8 cellular contexts compared by ENCODE assay signal in the genomic region with DNA sequence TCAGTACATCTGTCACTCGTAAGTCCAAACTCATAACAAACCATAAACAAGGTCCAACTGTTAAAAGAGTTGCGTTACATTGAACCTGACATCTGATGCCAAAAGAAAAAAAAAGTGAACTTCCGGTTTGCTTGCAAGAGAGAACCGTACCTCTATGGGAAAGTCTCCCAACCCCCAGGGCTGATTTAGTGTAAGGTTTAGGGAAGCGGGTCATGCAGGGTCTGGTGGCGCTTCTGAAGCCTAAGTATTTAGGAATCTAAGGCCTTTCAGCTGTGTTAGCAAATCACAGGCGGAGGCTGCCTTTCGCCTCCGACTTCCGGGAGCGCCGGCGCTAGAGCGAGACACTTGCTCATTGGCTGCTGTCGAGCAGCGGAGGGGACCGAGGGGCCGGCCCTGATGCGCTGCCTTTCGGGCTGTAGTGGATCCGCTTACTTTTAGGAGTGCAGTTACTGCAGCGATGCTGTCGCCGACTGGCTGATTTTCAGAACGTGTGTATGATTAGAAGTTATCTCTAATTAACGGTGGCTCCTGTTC. TPM values are rescaled to one million over a fixed set of nuclear protein-coding genes. Genes with fewer than 3 reads are reported as not detected.
DNase-seq lines count a peak whose midpoint lies in the region; ATAC-seq and TF ChIP-seq lines count a peak whose summit lies in the region.

No MANE protein-coding gene starts in this region.

- H3K4me3 ChIP-seq in BE2C (ENCODE audit: low read depth, low read length) (peak overlapping the region; percentile 54), coronary artery (peak overlapping the region; percentile 62)

- intact Hi-C loops in left colon (cut with DNase I, micrococcal nuclease): no loop called here

- peak; percentile 100 for ATAC-seq in HG03442 (IDR thresholded peaks at IDR 0.05; ENCODE audit: unreplicated experiment)
- ATAC-seq in left colon: peak; percentile 97

- H3K36me3 ChIP-seq in BE2C: no peaks in the 10 kb centered on the region

- H3K9me3 ChIP-seq in BE2C: peaks cover 4% of the 10 kb centered on the region; the same call in 1 of the 2 replicates

- peak; percentile 91 for DNase-seq in BE2C
- peak; percentile 80 for DNase-seq in GM19240 (ENCODE audit: insufficient read length, low spot score)
- DNase-seq in NCI-H524 treated with DMSO at 0.1 percent for 48 hours (lab: John Stamatoyannopoulos, UW): peak; percentile 92
- DNase-seq in activated CD4-positive, alpha-beta T cell treated with anti-CD3 and anti-CD28 coated beads for 48 hours: peak; percentile 92
- peak; percentile 94 for DNase-seq in coronary artery (ENCODE audit: low spot score)
- peak; percentile 83 to 86 for DNase-seq in left colon
- DNase-seq in stimulated activated CD4-positive, alpha-beta T cell treated with anti-CD3 and anti-CD28 coated beads, Interleukin-1b, Interleukin-23, amount 100 ng/mL, for 24 hours (ENCODE audit: low read depth in 4 of 4, low spot score in 1 of 4): peak; percentile 55 to 82 (median 68)

- no peaks in the 10 kb centered on the region for H3K27me3 ChIP-seq in BE2C

- H3K27ac ChIP-seq in coronary artery: peak overlapping the region; percentile 73 to 83

- peaks cover 2% of the 10 kb centered on the region; the same call in 1 of the 2 replicates for H3K4me1 ChIP-seq in BE2C

- TF ChIP-seq CTCF in BE2C (IDR thresholded peaks at IDR 0.05; ENCODE audit: low read depth, low read length): no peak
- TF ChIP-seq CTCF in coronary artery (IDR thresholded peaks at IDR 0.05): no peak

RNA-seq across cellular contexts. Expression of a gene that starts 12.0 kb away (rescaled TPM):
- polyA plus RNA-seq in BE2C (2012; ENCODE audit: insufficient read depth, insufficient read length, low read depth): 95.4 TPM
- 10 to 100 TPM; 15.0 to 16.6 TPM for total RNA-seq in left colon

RNA-seq across cellular contexts. Expression of a gene that starts 55.9 kb away (rescaled TPM):
- polyA plus RNA-seq in BE2C (2012; ENCODE audit: insufficient read depth, insufficient read length, low read depth): 84.7 TPM
- 10 to 100 TPM; 69.3 to 72.0 TPM for total RNA-seq in left colon

Comparison
In these comparisons a context has a peak if more than half of its experiments do, and no peak if none do; other contexts are left out.
1. Peak in every context shown above with its lines: DNase-seq, ATAC-seq, H3K4me3 ChIP-seq and H3K27ac ChIP-seq.